In the genomic region with DNA sequence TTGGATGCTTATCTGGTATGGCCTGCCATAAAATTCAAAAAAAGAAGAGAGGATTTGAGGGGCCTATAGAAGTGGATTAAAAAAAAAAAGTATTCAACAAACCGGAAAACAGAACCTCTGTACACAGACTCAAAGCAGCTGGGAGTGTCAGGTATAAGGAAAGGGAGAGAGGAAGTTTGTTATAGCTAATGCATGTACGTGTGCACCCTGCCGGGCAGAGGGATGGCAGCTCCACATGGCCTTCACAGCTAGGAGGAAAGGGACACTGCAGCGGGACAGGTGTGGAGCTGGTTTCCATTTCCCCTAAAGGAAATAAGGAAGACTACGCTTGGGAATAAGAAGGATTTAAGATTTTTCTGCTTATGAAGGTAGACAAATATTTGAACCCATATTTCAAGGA, we compare ENCODE assay signal across 26 cellular contexts. TPM values are rescaled to one million over a fixed set of nuclear protein-coding genes. Genes with fewer than 3 reads are reported as not detected.
DNase-seq lines count a peak whose midpoint lies in the region; ATAC-seq and TF ChIP-seq lines count a peak whose summit lies in the region.
"Had no signal": no experiment of that assay in that cellular context is flagged by ENCODE, and none has a peak within 500 bp of the region (broad histone marks: within the 10 kb centered on the region; RNA-seq: fewer than 3 reads in every experiment).

No MANE protein-coding gene starts in this region.

- WGBS in esophagus squamous epithelium, 2 donors, result 80 to 82% methylated on average over 5 of the region's 5 CpGs

- no peaks in the 10 kb centered on the region for H3K27me3 ChIP-seq in GM23338 (ENCODE audit: insufficient read depth)
- no peaks in the 10 kb centered on the region for H3K27me3 ChIP-seq in esophagus squamous epithelium
- H3K27me3 ChIP-seq in skeletal muscle tissue (ENCODE audit: control insufficient read depth in 3 of 3, insufficient read depth in 3 of 3, low read length in 3 of 3), result no peaks in the 10 kb centered on the region
- H3K27me3 ChIP-seq: body of pancreas had no signal

- peak; percentile 6; the same call in 2 of the 3 replicates for ATAC-seq in GM23338
- ATAC-seq: activated T-helper 17 cell treated with anti-CD3 and anti-CD28 coated beads, Interleukin-2, amount 50 U/mL, for 72 hours; body of pancreas; PC-3 had no signal

- intact Hi-C loops in esophagus squamous epithelium (cut with DNase I), result no loop called here

- no peak for DNase-seq in GM23338 (ENCODE audit: low spot score)
- no peak for DNase-seq in SK-N-MC (ENCODE audit: low read depth, low spot score)
- no peak for DNase-seq in esophagus squamous epithelium (lab: John Stamatoyannopoulos, UW)
- no peak for DNase-seq in globus pallidus (ENCODE audit: low spot score)
- DNase-seq in stimulated activated CD4-positive, alpha-beta T cell treated with anti-CD3 and anti-CD28 coated beads, Interleukin-2, amount 100 ng/mL, for 24 hours, result no peak
- DNase-seq in DMS79 treated with DMSO at 0.1 percent for 48 hours (lab: John Stamatoyannopoulos, UW), result no peak
- DNase-seq: activated CD4-positive, alpha-beta T cell treated with anti-CD3 and anti-CD28 coated beads for 1 hour; COR-L47; left cardiac atrium; NCI-H1105 treated with DMSO at 0.1 percent for 48 hours; NCI-H2081; NCI-H82; nephron progenitor cell; PC-3; SHP77 had no signal

- H3F3A ChIP-seq in GM23338 (replicated peaks; ENCODE audit: low read depth), result peaks cover 15% of the 10 kb centered on the region; the same call in 1 of the 2 replicates

- no peaks in the 10 kb centered on the region for H3K79me2 ChIP-seq in GM23338 (replicated peaks; ENCODE audit: insufficient read depth)

- peaks cover 77% of the 10 kb centered on the region for H3K36me3 Mint-ChIP-seq in GM23338 (ENCODE audit: low read depth)

- H3K4me2 ChIP-seq in GM23338, result no peak overlapping the region

- H3K36me3 ChIP-seq in GM23338 (ENCODE audit: insufficient read depth) (peaks cover 30% of the 10 kb centered on the region), SK-N-MC (ENCODE audit: insufficient read depth, low read length) (peaks cover 17% of the 10 kb centered on the region; the same call in 1 of the 2 replicates), esophagus squamous epithelium (peaks cover 0 to 45% (median 0%) of the 10 kb centered on the region in 3 donors), skeletal muscle tissue (ENCODE audit: control insufficient read depth in 3 of 3, insufficient read depth in 3 of 3, low read length in 3 of 3) (peaks cover 3 to 6% (median 4%) of the 10 kb centered on the region in 3 donors)

- H3K9ac ChIP-seq in SK-N-MC (ENCODE audit: insufficient read length) (no peak overlapping the region), skeletal muscle tissue (ENCODE audit: low read depth in 1 of 3, low read length in 3 of 3) (no peak overlapping the region)

- H3K27ac ChIP-seq in GM23338 (ENCODE audit: low read depth), result peak overlapping the region; percentile 83
- peak overlapping the region; percentile 80 for H3K27ac ChIP-seq in SK-N-MC
- H3K27ac ChIP-seq in esophagus squamous epithelium, result peak overlapping the region in 3 of 4 donors; percentile 82 to 87 (median 87)
- peak overlapping the region; percentile 20 for H3K27ac ChIP-seq in skeletal muscle tissue (ENCODE audit: low read depth, low read length)

- H3K9me2 ChIP-seq in GM23338 (ENCODE audit: insufficient read depth), result no peaks in the 10 kb centered on the region

- peaks cover 50% of the 10 kb centered on the region for H3K4me1 Mint-ChIP-seq in GM23338
- H3K4me1 Mint-ChIP-seq: memory B cell had no signal

- peak overlapping the region; percentile 82 for H3K27ac Mint-ChIP-seq in GM23338
- H3K27ac Mint-ChIP-seq: activated T-helper 17 cell treated with anti-CD3 and anti-CD28 coated beads, Interleukin-2, amount 50 U/mL, for 72 hours; IgD-negative memory B cell; memory B cell had no signal

- no peaks in the 10 kb centered on the region for H3K9me3 Mint-ChIP-seq in GM23338
- H3K9me3 Mint-ChIP-seq: activated T-helper 17 cell treated with anti-CD3 and anti-CD28 coated beads, Interleukin-2, amount 50 U/mL, for 72 hours; IgD-negative memory B cell; memory B cell; nephron progenitor cell had no signal

- H4K20me1 ChIP-seq in GM23338 (replicated peaks; ENCODE audit: insufficient read depth), result peaks cover 5% of the 10 kb centered on the region; the same call in 1 of the 2 replicates

- H3K27me3 Mint-ChIP-seq in GM23338 (ENCODE audit: insufficient read depth, low read depth, poor library complexity), result peaks cover 10% of the 10 kb centered on the region

- H3K9me3 ChIP-seq in SK-N-MC (ENCODE audit: low read depth, low read length), result no peaks in the 10 kb centered on the region
- H3K9me3 ChIP-seq in esophagus squamous epithelium, result no peaks in the 10 kb centered on the region
- no peaks in the 10 kb centered on the region for H3K9me3 ChIP-seq in skeletal muscle tissue (ENCODE audit: control insufficient read depth in 3 of 3, low read length in 3 of 3)
- H3K9me3 ChIP-seq: body of pancreas had no signal

- TF ChIP-seq CTCF in GM23338 (conservative IDR thresholded peaks at IDR 0.05; ENCODE audit: low read depth in 2 of 2) (no peak), esophagus squamous epithelium (IDR thresholded peaks at IDR 0.05) (no peak)

- no peak overlapping the region for H2AFZ ChIP-seq in GM23338

- H3K4me3 ChIP-seq in GM23338, result no peak overlapping the region
- H3K4me3 ChIP-seq in SK-N-MC, result no peak overlapping the region
- no peak overlapping the region for H3K4me3 ChIP-seq in esophagus squamous epithelium
- H3K4me3 ChIP-seq in skeletal muscle tissue (ENCODE audit: low read length in 3 of 3), result no peak overlapping the region
- H3K4me3 ChIP-seq: body of pancreas had no signal

- no peak for TF ChIP-seq POLR2A in esophagus squamous epithelium (IDR thresholded peaks at IDR 0.05)

- peak overlapping the region; percentile 3; the same call in 1 of the 3 replicates for H3K4me3 Mint-ChIP-seq in GM23338
- H3K4me3 Mint-ChIP-seq: IgD-negative memory B cell, memory B cell, nephron progenitor cell had no signal

- H3K4me1 ChIP-seq in GM23338 (ENCODE audit: insufficient read depth) (peaks cover 45% of the 10 kb centered on the region), esophagus squamous epithelium (peaks cover 6 to 55% (median 17%) of the 10 kb centered on the region in 3 donors), skeletal muscle tissue (ENCODE audit: control insufficient read depth in 3 of 3, insufficient read depth in 3 of 3, low read length in 3 of 3) (peaks cover 12 to 14% (median 14%) of the 10 kb centered on the region in 3 donors)

TF ChIP-seq in GM23338, 12 proteins besides CTCF, POLR2A, EP300 and RAD21 (continues in another document):
- TF ChIP-seq EZH2phosphoT487 (IDR thresholded peaks at IDR 0.05; ENCODE audit: unreplicated experiment) (no peak), NANOG (IDR thresholded peaks at IDR 0.05; ENCODE audit: borderline replicate concordance) (no peak), STAT1 (IDR thresholded peaks at IDR 0.05; ENCODE audit: unreplicated experiment) (no peak), ZNF114 (CRISPR knock-in tag; IDR thresholded peaks at IDR 0.05) (no peak), EZH2 (IDR thresholded peaks at IDR 0.05; ENCODE audit: low read depth, unreplicated experiment) (no peak)
- TF ChIP-seq, protein P1, sequence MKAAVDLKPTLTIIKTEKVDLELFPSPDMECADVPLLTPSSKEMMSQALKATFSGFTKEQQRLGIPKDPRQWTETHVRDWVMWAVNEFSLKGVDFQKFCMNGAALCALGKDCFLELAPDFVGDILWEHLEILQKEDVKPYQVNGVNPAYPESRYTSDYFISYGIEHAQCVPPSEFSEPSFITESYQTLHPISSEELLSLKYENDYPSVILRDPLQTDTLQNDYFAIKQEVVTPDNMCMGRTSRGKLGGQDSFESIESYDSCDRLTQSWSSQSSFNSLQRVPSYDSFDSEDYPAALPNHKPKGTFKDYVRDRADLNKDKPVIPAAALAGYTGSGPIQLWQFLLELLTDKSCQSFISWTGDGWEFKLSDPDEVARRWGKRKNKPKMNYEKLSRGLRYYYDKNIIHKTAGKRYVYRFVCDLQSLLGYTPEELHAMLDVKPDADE (IDR thresholded peaks at IDR 0.05), result no peak

RNA-seq across cellular contexts. Expression of a gene that starts 21.5 kb away (rescaled TPM):
- total RNA-seq in GM23338 (2014; rRNA removed; shearing (Covaris generic)), result 105 and 117 TPM in 2 replicates
- polyA plus RNA-seq in GM23338 (2016; fragmentation: Nextera tagmentation; extraction: Ambion mirVana), result 122 and 124 TPM in 2 replicates
- total RNA-seq in esophagus squamous epithelium, result 10 to 100 TPM; 22.2 to 58.0 (median 39.8) TPM
- 4.7 TPM for total RNA-seq in skeletal muscle tissue

RNA-seq across cellular contexts. Expression of a gene that starts 43.0 kb away (rescaled TPM):
- total RNA-seq in GM23338 (2014; rRNA removed; shearing (Covaris generic)), result not detected in 2 replicates
- not detected in 2 replicates for polyA plus RNA-seq in GM23338 (2016; fragmentation: Nextera tagmentation; extraction: Ambion mirVana)
- total RNA-seq in esophagus squamous epithelium (not detected), skeletal muscle tissue (under 0.01 TPM)
- total RNA-seq: activated T-helper 17 cell treated with anti-CD3 and anti-CD28 coated beads, Interleukin-2, amount 50 U/mL, for 72 hours; body of pancreas; Daoy; fibroblast of lung; left cardiac atrium; M059J; PC-3; temporal lobe had no signal
- polyA plus RNA-seq: fibroblast of lung, IgD-negative memory B cell had no signal

RNA-seq across cellular contexts. Expression of a gene that starts 57.2 kb away (rescaled TPM):
- not detected in 2 replicates for total RNA-seq in GM23338 (2014; rRNA removed; shearing (Covaris generic))
- polyA plus RNA-seq in GM23338 (2016; fragmentation: Nextera tagmentation; extraction: Ambion mirVana), result not detected in 2 replicates
- total RNA-seq in esophagus squamous epithelium, result under 1 TPM in 1 of 4 donors, not detected in 3; 0.38 TPM
- not detected for total RNA-seq in skeletal muscle tissue
- total RNA-seq: activated CD8-positive, alpha-beta memory T cell treated with anti-CD3 and anti-CD28 coated beads for 36 hours; activated T-helper 17 cell treated with anti-CD3 and anti-CD28 coated beads, Interleukin-2, amount 50 U/mL, for 72 hours; body of pancreas; Daoy; left cardiac atrium; M059J; PC-3; posterior vena cava; temporal lobe had no signal
- polyA plus RNA-seq: IgD-negative memory B cell had no signal

Comparison
In these comparisons a context has a peak if more than half of its experiments do, and no peak if none do; other contexts are left out.
1. H3K27ac ChIP-seq: peak in every context shown above with its lines; median percentile 87 in esophagus squamous epithelium; 83 in GM23338; 80 in SK-N-MC; 20 in skeletal muscle tissue.